In genomic region chr11:59753650-59754493, GRCh38 we compare ENCODE assay signal across 8 cellular contexts. TPM values are rescaled to one million over a fixed set of nuclear protein-coding genes. Genes with fewer than 3 reads are reported as not detected.
A peak's percentile ranks its signal among the peaks of the same experiment; 100 is the strongest.
DNase-seq lines count a peak whose midpoint lies in the region; ATAC-seq and TF ChIP-seq lines count a peak whose summit lies in the region.

No MANE protein-coding gene starts in this region.

- H3K36me3 Mint-ChIP-seq in H9 (ENCODE audit: insufficient read depth in 1 of 3, low read depth in 3 of 3): peaks cover 2 to 13% (median 7%) of the 10 kb centered on the region in 3 experiments; a peak in 5 of 7 replicates
- no peaks in the 10 kb centered on the region for H3K36me3 Mint-ChIP-seq in activated naive CD8-positive, alpha-beta T cell

- H3K79me2 ChIP-seq in H9 (ENCODE audit: insufficient read depth, low read length) (peaks cover 17% of the 10 kb centered on the region; the same call in 1 of the 2 replicates), trophoblast cell (ENCODE audit: control insufficient read depth, insufficient read depth, low read length, poor library complexity) (peaks cover 21% of the 10 kb centered on the region)

- TF ChIP-seq EP300 in tibial nerve (IDR thresholded peaks at IDR 0.05): peak in 1 of 2 donors; percentile 62

- H2BK15ac ChIP-seq in H9 (ENCODE audit: low read depth, low read length): no peak overlapping the region

- H2AFZ ChIP-seq in H9 (ENCODE audit: low read length): no peak overlapping the region
- no peak overlapping the region for H2AFZ ChIP-seq in trophoblast cell (ENCODE audit: insufficient read depth, low read length, poor library complexity)

- H4K20me1 ChIP-seq in H9 (ENCODE audit: control insufficient read depth, insufficient read depth, insufficient read length): no peaks in the 10 kb centered on the region

- no peak overlapping the region for H2BK20ac ChIP-seq in H9 (ENCODE audit: low read depth, low read length, poor library complexity, severe bottlenecking)

- H3K36me3 ChIP-seq in MG63 (no peaks in the 10 kb centered on the region; the same call in 1 of the 2 replicates), trophoblast cell (ENCODE audit: control insufficient read depth in 1 of 2, insufficient read depth in 2 of 2, low read length in 2 of 2) (peaks cover 2 to 3% of the 10 kb centered on the region in 2 experiments), tibial nerve (no peaks in the 10 kb centered on the region)

- intact Hi-C loops in Right ventricle myocardium superior (cut with DNase I): no loop called here

- H3K18ac ChIP-seq in H9 (ENCODE audit: insufficient read length, low read depth, low read length): no peak overlapping the region
- no peak overlapping the region for H3K18ac ChIP-seq in trophoblast cell (ENCODE audit: low read length)

- H3K23ac ChIP-seq in H9 (ENCODE audit: insufficient read length, low read depth, low read length): no peak overlapping the region
- no peak overlapping the region for H3K23ac ChIP-seq in trophoblast cell (ENCODE audit: low read length)

- H2BK12ac ChIP-seq in H9 (ENCODE audit: insufficient read length, low read depth, low read length) (no peak overlapping the region), trophoblast cell (ENCODE audit: low read length) (no peak overlapping the region)

- peak; percentile 89 for ATAC-seq in Right ventricle myocardium superior (ENCODE audit: poor library complexity)

- H3K27ac ChIP-seq in H9 (ENCODE audit: insufficient read length, low read depth, low read length): no peak overlapping the region
- H3K27ac ChIP-seq in trophoblast cell (ENCODE audit: low read depth, low read length): no peak overlapping the region
- peak overlapping the region; percentile 76 to 94 (median 89) for H3K27ac ChIP-seq in tibial nerve

- H3K4me3 Mint-ChIP-seq in H9: peak overlapping the region; percentile 96 to 98
- peak overlapping the region; percentile 97 for H3K4me3 Mint-ChIP-seq in activated naive CD8-positive, alpha-beta T cell

- WGBS in H9 (ENCODE audit: extremely low coverage, insufficient read length, low lambda C conversion rate): no CpG with 5 or more reads among the region's 47 CpGs
- no CpG with 5 or more reads among the region's 47 CpGs for WGBS in trophoblast cell (ENCODE audit: extremely low coverage, insufficient coverage, insufficient read length)
- WGBS in tibial nerve, 2 donors: 33 to 35% methylated on average over 47 of the region's 47 CpGs

- H3K4me3 ChIP-seq in MG63 (peak overlapping the region; percentile 70), trophoblast cell (ENCODE audit: low read depth, low read length) (peak overlapping the region; percentile 84), tibial nerve (peak overlapping the region; percentile 51 to 91 (median 61))

- no peaks in the 10 kb centered on the region for H3K27me3 ChIP-seq in H9 (ENCODE audit: insufficient read depth, low read length)
- no peaks in the 10 kb centered on the region for H3K27me3 ChIP-seq in MG63
- no peaks in the 10 kb centered on the region for H3K27me3 ChIP-seq in trophoblast cell (ENCODE audit: insufficient read depth, low read length)
- no peaks in the 10 kb centered on the region for H3K27me3 ChIP-seq in tibial nerve

- H3K27me3 Mint-ChIP-seq in H9 (ENCODE audit: low read depth): peaks cover 5% of the 10 kb centered on the region
- H3K27me3 Mint-ChIP-seq in activated naive CD8-positive, alpha-beta T cell: peaks cover 4% of the 10 kb centered on the region

- DNase-seq in GDM1 (lab: John Stamatoyannopoulos, UW): peak; percentile 61
- peak; percentile 80 for DNase-seq in H9
- peak; percentile 77 for DNase-seq in MG63
- peak; percentile 53 for DNase-seq in SKM-1 (lab: John Stamatoyannopoulos, UW; ENCODE audit: unreplicated experiment)
- DNase-seq in Right ventricle myocardium superior: peak; percentile 91
- DNase-seq in trophoblast cell: peak; percentile 75 to 89
- peak; percentile 81 to 90 for DNase-seq in tibial nerve (ENCODE audit: low spot score in 2 of 2)

- no peak overlapping the region for H4K12ac ChIP-seq in trophoblast cell (ENCODE audit: low read depth, low read length)

- no peak overlapping the region for H3K56ac ChIP-seq in H9 (ENCODE audit: insufficient read length, low read depth, low read length)

- H3K4ac ChIP-seq in H9 (ENCODE audit: low read depth, low read length) (no peak overlapping the region), trophoblast cell (ENCODE audit: low read depth, low read length) (no peak overlapping the region)

- TF ChIP-seq CTCF in H9 (conservative IDR thresholded peaks at IDR 0.05): peak; percentile 90
- peak; percentile 88 to 95 (median 89) for TF ChIP-seq CTCF in tibial nerve (IDR thresholded peaks at IDR 0.05)

- H3K79me1 ChIP-seq in H9 (ENCODE audit: insufficient read depth, low read depth, low read length, poor library complexity, severe bottlenecking) (peaks cover 8% of the 10 kb centered on the region), trophoblast cell (ENCODE audit: low read length) (peaks cover 11% of the 10 kb centered on the region)

- no peak overlapping the region for H4K5ac ChIP-seq in H9 (ENCODE audit: insufficient read length, low read depth, low read length)

- peaks cover 31 to 32% of the 10 kb centered on the region in 2 experiments for H3K4me1 Mint-ChIP-seq in H9
- H3K4me1 Mint-ChIP-seq in activated naive CD8-positive, alpha-beta T cell (ENCODE audit: low read depth): peaks cover 20% of the 10 kb centered on the region

- no peaks in the 10 kb centered on the region; a peak in 1 of 5 replicates for H3K9me3 Mint-ChIP-seq in H9
- H3K9me3 Mint-ChIP-seq in activated naive CD8-positive, alpha-beta T cell (ENCODE audit: low read depth): no peaks in the 10 kb centered on the region

- no peak overlapping the region for H3K9ac ChIP-seq in H9 (ENCODE audit: extremely low read depth, insufficient read length, low read length)
- H3K9ac ChIP-seq in trophoblast cell (ENCODE audit: low read length): no peak overlapping the region

- no peak overlapping the region for H3T11ph ChIP-seq in H9 (ENCODE audit: low read length)

- H3K27ac Mint-ChIP-seq in H9: no peak overlapping the region; a peak in 1 of 7 replicates
- peak overlapping the region; percentile 73 for H3K27ac Mint-ChIP-seq in activated naive CD8-positive, alpha-beta T cell

- no peak overlapping the region for H4K8ac ChIP-seq in H9 (replicated peaks; ENCODE audit: insufficient read length, low read depth, low read length)
- no peak overlapping the region for H4K8ac ChIP-seq in trophoblast cell (ENCODE audit: low read depth, low read length)

- no peak for TF ChIP-seq POLR2A in tibial nerve (IDR thresholded peaks at IDR 0.05)

- H2BK5ac ChIP-seq in H9 (ENCODE audit: insufficient read length, low read length): no peak overlapping the region
- no peak overlapping the region for H2BK5ac ChIP-seq in trophoblast cell (ENCODE audit: low read depth, low read length, poor library complexity)

- H3K14ac ChIP-seq in H9 (ENCODE audit: insufficient read depth, low read length): no peak overlapping the region
- no peak overlapping the region for H3K14ac ChIP-seq in trophoblast cell (ENCODE audit: low read length)

- H2AK5ac ChIP-seq in H9 (ENCODE audit: insufficient read length, low read length) (no peak overlapping the region), trophoblast cell (ENCODE audit: low read length) (no peak overlapping the region)

- 0 out of 2 replicates have a peak, but pooled peaks cover 4% of the 10 kb centered on the region for H3K4me1 ChIP-seq in H9 (ENCODE audit: insufficient read depth, low read length)
- peaks cover 6 to 23% of the 10 kb centered on the region in 2 experiments for H3K4me1 ChIP-seq in trophoblast cell (ENCODE audit: control insufficient read depth in 1 of 2, insufficient read depth in 2 of 2, low read length in 2 of 2)
- H3K4me1 ChIP-seq in tibial nerve: peaks cover 0 to 21% (median 6%) of the 10 kb centered on the region in 4 donors

- H3K23me2 ChIP-seq in H9 (ENCODE audit: insufficient read length, low read depth, low read length, poor library complexity, severe bottlenecking): peaks cover 19% of the 10 kb centered on the region

- H4K91ac ChIP-seq in H9 (ENCODE audit: insufficient read length, low read depth, low read length) (no peak overlapping the region), trophoblast cell (ENCODE audit: low read depth, low read length) (peak overlapping the region; percentile 4)

- H3K4me2 ChIP-seq in H9 (ENCODE audit: insufficient read depth, insufficient read length, low read length): peak overlapping the region; percentile 84
- H3K4me2 ChIP-seq in trophoblast cell (ENCODE audit: low read length): peak overlapping the region; percentile 89

- H3K9me3 ChIP-seq in H9 (ENCODE audit: control insufficient read depth, low read depth, low read length) (no peaks in the 10 kb centered on the region), MG63 (no peaks in the 10 kb centered on the region), trophoblast cell (ENCODE audit: insufficient read depth, low read depth, low read length) (no peaks in the 10 kb centered on the region), tibial nerve (no peaks in the 10 kb centered on the region)

- H2BK120ac ChIP-seq in H9 (ENCODE audit: low read depth, low read length, poor library complexity, severe bottlenecking) (no peak overlapping the region), trophoblast cell (ENCODE audit: insufficient read depth, low read length, poor library complexity) (no peak overlapping the region)

RNA-seq across cellular contexts. Expression of gene STX3, which starts 1.3 kb away (rescaled TPM):
- total RNA-seq in H9 (2021) (37.7 and 41.0 TPM in 2 replicates), Right ventricle myocardium superior (9.2 TPM), tibial nerve (10 to 100 TPM; 11.3 to 31.2 (median 24.9) TPM)
- 5.6 and 9.4 TPM in 2 replicates for total RNA-seq in MG63 (2014; rRNA removed; shearing (Covaris generic); ENCODE audit: low replicate concordance)
- 90.1 and 92.6 TPM in 2 replicates for polyA plus RNA-seq in trophoblast cell (2013)

RNA-seq across cellular contexts. Expression of gene OR10V1, which starts 40.2 kb away (rescaled TPM):
- total RNA-seq in H9 (2021) (not detected in 2 replicates), Right ventricle myocardium superior (not detected), tibial nerve (not detected)
- total RNA-seq in MG63 (2014; rRNA removed; shearing (Covaris generic); ENCODE audit: low replicate concordance): not detected in 2 replicates
- polyA plus RNA-seq in trophoblast cell (2013): not detected in 2 replicates

RNA-seq across cellular contexts. Expression of gene MRPL16, which starts 56.7 kb away (rescaled TPM):
- 84.5 and 87.1 TPM in 2 replicates for total RNA-seq in H9 (2021)
- total RNA-seq in MG63 (2014; rRNA removed; shearing (Covaris generic); ENCODE audit: low replicate concordance): 71.5 and 139 TPM in 2 replicates
- 95.3 TPM for total RNA-seq in Right ventricle myocardium superior
- 23.6 and 25.0 TPM in 2 replicates for polyA plus RNA-seq in trophoblast cell (2013)
- 10 to 100 TPM; 30.0 to 41.0 (median 32.9) TPM for total RNA-seq in tibial nerve

Comparison
In these comparisons a context has a peak if more than half of its experiments do, and no peak if none do; other contexts are left out.
1. H3K27ac ChIP-seq: peak in tibial nerve (4 of 4); none in H9 (single experiment) and trophoblast cell (single experiment).
2. Peak in every context shown above with its lines, with median percentiles within 50 percentile points of each other: DNase-seq and H3K4me3 ChIP-seq.